21 cellular contexts compared by ENCODE assay signal in genomic region chr10:33036670-33037069, GRCh38.
A peak's percentile ranks its signal among the peaks of the same experiment; 100 is the strongest.
DNase-seq lines count a peak whose midpoint lies in the region; ATAC-seq, FAIRE-seq and TF ChIP-seq lines count a peak whose summit lies in the region.
"Had no signal": no experiment of that assay in that cellular context is flagged by ENCODE, and none has a peak within 500 bp of the region (broad histone marks: within the 10 kb centered on the region; RNA-seq: fewer than 3 reads in every experiment).

No MANE protein-coding gene starts in this region.

- peaks cover 2% of the 10 kb centered on the region for H3K4me1 ChIP-seq in IMR-90 (ENCODE audit: control insufficient read depth, insufficient read depth, low read length)
- peaks cover 0 to 9% (median 2%) of the 10 kb centered on the region in 4 experiments; a peak in 4 of 7 replicates for H3K4me1 ChIP-seq in H1 (replicated peaks in 1 of 4; ENCODE audit: control insufficient read depth in 3 of 4, insufficient read depth in 4 of 4, low read length in 3 of 4)
- H3K4me1 ChIP-seq in neuronal stem cell (ENCODE audit: control insufficient read depth in 2 of 2, insufficient read depth in 1 of 2, low read depth in 1 of 2, low read length in 2 of 2), result peaks cover 0 to 8% of the 10 kb centered on the region in 2 donors
- H3K4me1 ChIP-seq: BLaER1 treated with 17β-estradiol and CSF1 and Interleukin-3, amounts not matched to agents 10 nM and 100 nM; Caco-2 had no signal

- no peak overlapping the region for H4K91ac ChIP-seq in IMR-90 (ENCODE audit: insufficient read depth, low read depth, low read length)
- no peak overlapping the region for H4K91ac ChIP-seq in H1 (replicated peaks; ENCODE audit: insufficient read length, low read length)
- no peak overlapping the region for H4K91ac ChIP-seq in neuronal stem cell (ENCODE audit: low read depth, low read length, poor library complexity)

- no peak overlapping the region for H4K8ac ChIP-seq in IMR-90 (ENCODE audit: low read depth in 2 of 2, low read length in 2 of 2)
- peak overlapping the region; percentile 76 for H4K8ac ChIP-seq in H1 (ENCODE audit: extremely low read depth, insufficient read depth, low read length)
- peak overlapping the region; percentile 65 for H4K8ac ChIP-seq in neuronal stem cell (ENCODE audit: low read depth, low read length)

- DNase-seq in IMR-90, result no peak
- peak in 1 of 2 experiments; percentile 39 for DNase-seq in H1 (ENCODE audit: low read depth in 1 of 2, low spot score in 2 of 2)
- DNase-seq in neuronal stem cell (ENCODE audit: low spot score), result no peak
- DNase-seq in T-helper 9 cell, result no peak
- DNase-seq in GDM1 (lab: John Stamatoyannopoulos, UW), result no peak
- DNase-seq: AML-193; Caco-2; Calu3; CD4-positive, alpha-beta T cell; CD8-positive, alpha-beta T cell; DMS79 treated with DMSO at 0.1 percent for 48 hours had no signal

- H2AFZ ChIP-seq in IMR-90 (replicated peaks; ENCODE audit: low read length, poor library complexity) (no peak overlapping the region), H1 (ENCODE audit: low read length) (no peak overlapping the region), neuronal stem cell (ENCODE audit: low read length) (no peak overlapping the region)

- H3K4ac ChIP-seq in IMR-90 (ENCODE audit: low read depth, low read length), result no peak overlapping the region
- H3K4ac ChIP-seq in H1 (replicated peaks; ENCODE audit: insufficient read length, low read depth, low read length), result no peak overlapping the region
- no peak overlapping the region for H3K4ac ChIP-seq in neuronal stem cell (ENCODE audit: low read length)

- H3K4me2 ChIP-seq in IMR-90 (ENCODE audit: low read depth, low read length), result no peak overlapping the region
- H3K4me2 ChIP-seq in H1 (ENCODE audit: insufficient read depth in 1 of 2, low read depth in 2 of 2, low read length in 2 of 2), result no peak overlapping the region
- no peak overlapping the region for H3K4me2 ChIP-seq in neuronal stem cell (ENCODE audit: insufficient read depth, low read length, poor library complexity, severe bottlenecking)
- H3K4me2 ChIP-seq: A549; BLaER1 treated with 17β-estradiol and CSF1 and Interleukin-3, amounts not matched to agents 10 nM and 100 nM had no signal

- no peak overlapping the region for H3K23ac ChIP-seq in IMR-90 (ENCODE audit: low read depth, low read length)
- H3K23ac ChIP-seq in H1 (ENCODE audit: insufficient read length), result no peak overlapping the region
- peak overlapping the region; percentile 43 for H3K23ac ChIP-seq in neuronal stem cell (ENCODE audit: low read depth, low read length, poor library complexity)

- H3K79me2 ChIP-seq in H1 (ENCODE audit: control insufficient read depth in 1 of 2, insufficient read depth in 2 of 2, low read length in 2 of 2), result no peaks in the 10 kb centered on the region

- H3K79me1 ChIP-seq in IMR-90 (ENCODE audit: low read depth in 1 of 2, low read length in 2 of 2) (no peaks in the 10 kb centered on the region), H1 (ENCODE audit: low read depth, low read length) (no peaks in the 10 kb centered on the region), neuronal stem cell (ENCODE audit: low read depth, low read length) (no peaks in the 10 kb centered on the region)

- POLR2A ChIA-PET in IMR-90 (lab: Charles Lee; ENCODE audit: unreplicated experiment), result no interaction called here
- POLR2A ChIA-PET in H1 (lab: Charles Lee; ENCODE audit: partially characterized antibody), result no interaction called here

- H2BK5ac ChIP-seq in IMR-90 (ENCODE audit: low read depth, low read length, poor library complexity, severe bottlenecking) (no peak overlapping the region), H1 (ENCODE audit: low read depth, low read length) (peak overlapping the region; percentile 2; the same call in 1 of the 2 replicates), neuronal stem cell (ENCODE audit: low read length) (peak overlapping the region; percentile 53)

- no peak for FAIRE-seq in H1 (lab: Jason Lieb, UNC)
- FAIRE-seq: A549, D721Med, G401.6, GM12878, GM12892, GM18507 had no signal

- H2AK9ac ChIP-seq in IMR-90 (replicated peaks; ENCODE audit: low read depth, low read length, poor library complexity), result peak overlapping the region; percentile 58

- H3K14ac ChIP-seq in IMR-90 (replicated peaks; ENCODE audit: low read depth, low read length) (no peak overlapping the region), H1 (ENCODE audit: insufficient read length) (no peak overlapping the region), neuronal stem cell (ENCODE audit: low read length) (peak overlapping the region; percentile 94)

- dilution Hi-C loops in IMR-90 (cut with HindIII; ENCODE audit: low sequenced_read_pairs, unreplicated experiment), result no loop called here

- TF ChIP-seq POLR2A in IMR-90 (IDR thresholded peaks at IDR 0.05; ENCODE audit: low read depth, low read length), result no peak
- no peak for TF ChIP-seq POLR2A in H1 (IDR thresholded peaks at IDR 0.05; ENCODE audit: control extremely low read depth in 1 of 2, low read depth in 2 of 2, low read length in 2 of 2)

- intact Hi-C loops in IMR-90 (cut with micrococcal nuclease), result no loop called here

- no peak overlapping the region for H3K56ac ChIP-seq in IMR-90 (ENCODE audit: extremely low read depth, insufficient read depth, low read length)
- no peak overlapping the region for H3K56ac ChIP-seq in H1 (replicated peaks; ENCODE audit: insufficient read length, low read depth, low read length)

- H3K27ac ChIP-seq in IMR-90 (ENCODE audit: insufficient read depth, low read length), result no peak overlapping the region
- no peak overlapping the region for H3K27ac ChIP-seq in H1 (ENCODE audit: low read depth, low read length)
- no peak overlapping the region for H3K27ac ChIP-seq in neuronal stem cell (replicated peaks; ENCODE audit: low read length)
- H3K27ac ChIP-seq: 22Rv1; BLaER1 treated with 17β-estradiol and CSF1 and Interleukin-3, amounts not matched to agents 10 nM and 100 nM; C4-2B had no signal

- no peak overlapping the region for H2BK120ac ChIP-seq in IMR-90 (ENCODE audit: low read depth, low read length)
- no peak overlapping the region for H2BK120ac ChIP-seq in H1 (replicated peaks; ENCODE audit: low read depth, low read length)
- no peak overlapping the region for H2BK120ac ChIP-seq in neuronal stem cell (ENCODE audit: low read depth, low read length)

- no peak for TF ChIP-seq RAD21 in IMR-90 (IDR thresholded peaks at IDR 0.05; ENCODE audit: low read length)
- no peak for TF ChIP-seq RAD21 in H1 (IDR thresholded peaks at IDR 0.05 in 1 of 2, conservative IDR thresholded peaks at IDR 0.05 in 1 of 2; ENCODE audit: low read depth in 2 of 2, low read length in 2 of 2)

- no TSS peak for BruUV-seq in IMR-90 (replicated peaks; lab: Mats Ljungman, UMichigan)

- H2AK5ac ChIP-seq in IMR-90 (ENCODE audit: low read depth, low read length) (no peak overlapping the region), H1 (ENCODE audit: low read depth, low read length) (no peak overlapping the region), neuronal stem cell (ENCODE audit: low read depth, low read length) (no peak overlapping the region)

- no peak overlapping the region for H2BK20ac ChIP-seq in IMR-90 (ENCODE audit: low read depth, low read length)
- no peak overlapping the region for H2BK20ac ChIP-seq in H1 (ENCODE audit: low read length)

- H3K18ac ChIP-seq in IMR-90 (ENCODE audit: low read depth, low read length), result no peak overlapping the region
- H3K18ac ChIP-seq in H1 (ENCODE audit: extremely low read depth, low read length), result no peak overlapping the region
- H3K18ac ChIP-seq in neuronal stem cell (ENCODE audit: low read length), result peak overlapping the region; percentile 80

- CTCF ChIA-PET in IMR-90 (lab: Yijun Ruan, JAX), result no interaction called here
- CTCF ChIA-PET in H1 (lab: Charles Lee; ENCODE audit: partially characterized antibody), result no interaction called here

- no peaks in the 10 kb centered on the region for H3K23me2 ChIP-seq in H1 (ENCODE audit: low read depth, low read length)

- H3K36me3 ChIP-seq in IMR-90 (ENCODE audit: control insufficient read depth, insufficient read depth, low read length) (no peaks in the 10 kb centered on the region), H1 (ENCODE audit: control insufficient read depth in 2 of 4, insufficient read depth in 4 of 4, low read length in 3 of 4) (no peaks in the 10 kb centered on the region), neuronal stem cell (replicated peaks in 1 of 2; ENCODE audit: control insufficient read depth in 2 of 2, insufficient read depth in 2 of 2, low read length in 2 of 2) (no peaks in the 10 kb centered on the region)
- H3K36me3 ChIP-seq: BLaER1 treated with 17β-estradiol and CSF1 and Interleukin-3, amounts not matched to agents 10 nM and 100 nM had no signal

- H4K20me1 ChIP-seq in IMR-90 (ENCODE audit: insufficient read depth, low read length) (no peaks in the 10 kb centered on the region), H1 (replicated peaks in 1 of 2; ENCODE audit: control insufficient read depth in 1 of 2, insufficient read depth in 2 of 2, low read length in 2 of 2) (no peaks in the 10 kb centered on the region)
- H4K20me1 ChIP-seq: BLaER1 treated with 17β-estradiol and CSF1 and Interleukin-3, amounts not matched to agents 10 nM and 100 nM had no signal

- H3K9me3 ChIP-seq in IMR-90 (ENCODE audit: control insufficient read depth, insufficient read depth, low read length) (no peaks in the 10 kb centered on the region), H1 (ENCODE audit: insufficient read depth in 2 of 2, low read depth in 1 of 2, low read length in 1 of 2) (no peaks in the 10 kb centered on the region), neuronal stem cell (replicated peaks in 1 of 2; ENCODE audit: control insufficient read depth in 2 of 2, insufficient read depth in 1 of 2, low read depth in 1 of 2, low read length in 2 of 2) (peaks cover 2 to 9% of the 10 kb centered on the region in 2 donors)
- H3K9me3 ChIP-seq: A549 had no signal

- no peak overlapping the region for H3K4me3 ChIP-seq in IMR-90 (ENCODE audit: insufficient read depth, low read depth, low read length)
- H3K4me3 ChIP-seq in H1 (ENCODE audit: extremely low read depth in 1 of 4, insufficient read depth in 2 of 4, low read depth in 3 of 4, low read length in 4 of 4), result no peak overlapping the region
- H3K4me3 ChIP-seq in neuronal stem cell (ENCODE audit: low read length in 2 of 2), result no peak overlapping the region
- H3K4me3 ChIP-seq: A549; BLaER1 treated with 17β-estradiol and CSF1 and Interleukin-3, amounts not matched to agents 10 nM and 100 nM; GM12878 had no signal

- H3K27me3 ChIP-seq in IMR-90 (ENCODE audit: control insufficient read depth, insufficient read depth, low read length) (no peaks in the 10 kb centered on the region), H1 (replicated peaks in 1 of 4; ENCODE audit: control insufficient read depth in 3 of 4, extremely low read depth in 1 of 4, insufficient read depth in 3 of 4, low read length in 3 of 4) (no peaks in the 10 kb centered on the region; a peak in 1 of 7 replicates), neuronal stem cell (ENCODE audit: control insufficient read depth in 3 of 3, insufficient read depth in 3 of 3, low read depth in 1 of 3, low read length in 3 of 3) (peaks cover 0 to 5% (median 0%) of the 10 kb centered on the region in 3 experiments)
- H3K27me3 ChIP-seq: BLaER1 treated with 17β-estradiol and CSF1 and Interleukin-3, amounts not matched to agents 10 nM and 100 nM had no signal

- ATAC-seq in IMR-90 (ENCODE audit: low read depth) (no peak), GM19467 (IDR thresholded peaks at IDR 0.05; ENCODE audit: unreplicated experiment) (no peak)
- ATAC-seq: CD8-positive, alpha-beta T cell; GM12878 had no signal

- 98% methylated on average over 7 of the region's 16 CpGs; no CpG with 5 or more reads in 1 of the 2 experiments for WGBS in IMR-90 (ENCODE audit: extremely low coverage in 2 of 2, insufficient read length in 1 of 2), 2 experiments
- 88% methylated on average over 15 of the region's 16 CpGs; no CpG with 5 or more reads in 1 of the 2 experiments for WGBS in H1 (ENCODE audit: extremely low coverage in 1 of 2, insufficient coverage in 1 of 2, insufficient read length in 1 of 2, insufficient replicate concordance in 2 of 2, low coverage in 1 of 2, low lambda C conversion rate in 2 of 2, missing lambda C conversion rate in 1 of 2), 2 experiments
- WGBS in neuronal stem cell (ENCODE audit: extremely low coverage in 2 of 2, insufficient read length in 2 of 2, insufficient replicate concordance in 1 of 2), 2 donors, result no CpG with 5 or more reads among the region's 16 CpGs

- H3K9me1 ChIP-seq in IMR-90 (ENCODE audit: insufficient read depth, low read length), result no peaks in the 10 kb centered on the region

- H2BK15ac ChIP-seq in IMR-90 (ENCODE audit: low read depth, low read length), result no peak overlapping the region
- H2BK15ac ChIP-seq in H1 (ENCODE audit: low read length), result no peak overlapping the region
- H2BK15ac ChIP-seq in neuronal stem cell (ENCODE audit: low read length), result peak overlapping the region; percentile 49

- H2BK12ac ChIP-seq in H1 (ENCODE audit: low read depth, low read length) (no peak overlapping the region; the same call in 1 of the 2 replicates), neuronal stem cell (ENCODE audit: low read length) (peak overlapping the region; percentile 84)

- H3K9ac ChIP-seq in IMR-90 (ENCODE audit: low read depth, low read length) (no peak overlapping the region), H1 (replicated peaks in 1 of 4; ENCODE audit: extremely low read depth in 1 of 4, low read depth in 3 of 4, low read length in 3 of 4) (no peak overlapping the region), neuronal stem cell (ENCODE audit: low read depth, low read length, poor library complexity) (no peak overlapping the region)
- H3K9ac ChIP-seq: BLaER1 treated with 17β-estradiol and CSF1 and Interleukin-3, amounts not matched to agents 10 nM and 100 nM had no signal

- TF ChIP-seq CTCF in IMR-90 (conservative IDR thresholded peaks at IDR 0.05; ENCODE audit: low read depth, low read length) (no peak), H1 (IDR thresholded peaks at IDR 0.05; ENCODE audit: control extremely low read depth in 1 of 3, insufficient read depth in 1 of 3, low read depth in 1 of 3, low read length in 3 of 3) (no peak)

- H4K5ac ChIP-seq in IMR-90 (ENCODE audit: low read depth, low read length) (no peak overlapping the region), H1 (ENCODE audit: insufficient read length, low read depth, low read length) (no peak overlapping the region)

- no peak for TF ChIP-seq EP300 in H1 (IDR thresholded peaks at IDR 0.05; ENCODE audit: borderline replicate concordance in 1 of 2, low read depth in 2 of 2, low read length in 2 of 2)

- in situ Hi-C loops in IMR-90 (cut with MboI; ENCODE audit: low sequenced_read_pairs), result no loop called here

Comparison
In these comparisons a context has a peak if more than half of its experiments do, and no peak if none do; other contexts are left out.
1. H4K8ac ChIP-seq: peak in H1 (single experiment) and neuronal stem cell (single experiment); none in IMR-90 (0 of 2).